Comparison of ENCODE assay signal across 17 cellular contexts in genomic region chr3:32283304-32283703, GRCh38. TPM values are rescaled to one million over a fixed set of nuclear protein-coding genes. Genes with fewer than 3 reads are reported as not detected.
DNase-seq lines count a peak whose midpoint lies in the region; ATAC-seq and TF ChIP-seq lines count a peak whose summit lies in the region.
"Had no signal": no experiment of that assay in that cellular context is flagged by ENCODE, and none has a peak within 500 bp of the region (broad histone marks: within the 10 kb centered on the region; RNA-seq: fewer than 3 reads in every experiment).

No MANE protein-coding gene starts in this region.

- TF ChIP-seq CTCF in GM23338 (conservative IDR thresholded peaks at IDR 0.05; ENCODE audit: low read depth in 2 of 2) = no peak
- TF ChIP-seq CTCF in activated B cell treated with CpG ODN at 0.5 μM for 24 hours (IDR thresholded peaks at IDR 0.05) = no peak
- TF ChIP-seq CTCF in psoas muscle (IDR thresholded peaks at IDR 0.05) = no peak
- TF ChIP-seq CTCF in colonic mucosa (IDR thresholded peaks at IDR 0.05) = no peak
- no peak for TF ChIP-seq CTCF in RWPE1 (conservative IDR thresholded peaks at IDR 0.05; ENCODE audit: low read depth)

- H3K27ac ChIP-seq in GM23338 (ENCODE audit: low read depth) (no peak overlapping the region), right cardiac atrium (ENCODE audit: low read length) (peak overlapping the region; percentile 39), psoas muscle (no peak overlapping the region), colonic mucosa (no peak overlapping the region), aorta (ENCODE audit: low read depth in 1 of 2, low read length in 2 of 2) (no peak overlapping the region), RWPE1 (no peak overlapping the region)
- H3K27ac ChIP-seq: foreskin keratinocyte, pancreas had no signal

- no peak overlapping the region for H3K4me3 ChIP-seq in GM23338
- no peak overlapping the region for H3K4me3 ChIP-seq in right cardiac atrium (ENCODE audit: low read length)
- H3K4me3 ChIP-seq in psoas muscle = no peak overlapping the region
- no peak overlapping the region for H3K4me3 ChIP-seq in colonic mucosa
- no peak overlapping the region for H3K4me3 ChIP-seq in aorta (ENCODE audit: low read length in 2 of 2)
- H3K4me3 ChIP-seq: mucosa of descending colon, pancreas had no signal

- no peak overlapping the region for H2AFZ ChIP-seq in GM23338

- H3K36me3 ChIP-seq in GM23338 (ENCODE audit: insufficient read depth) (no peaks in the 10 kb centered on the region), psoas muscle (ENCODE audit: insufficient read depth in 1 of 2, low read depth in 1 of 2) (no peaks in the 10 kb centered on the region), colonic mucosa (no peaks in the 10 kb centered on the region), aorta (ENCODE audit: control insufficient read depth in 1 of 2, insufficient read depth in 2 of 2, low read length in 1 of 2) (no peaks in the 10 kb centered on the region)
- H3K36me3 ChIP-seq: pancreas had no signal

- H3K4me1 ChIP-seq in GM23338 (ENCODE audit: insufficient read depth) (no peaks in the 10 kb centered on the region), right cardiac atrium (ENCODE audit: control insufficient read depth, insufficient read depth, low read length) (peaks cover 2% of the 10 kb centered on the region), psoas muscle (no peaks in the 10 kb centered on the region), colonic mucosa (no peaks in the 10 kb centered on the region), aorta (ENCODE audit: control insufficient read depth in 1 of 2, insufficient read depth in 2 of 2, low read length in 2 of 2) (no peaks in the 10 kb centered on the region)
- H3K4me1 ChIP-seq: foreskin keratinocyte had no signal

- H3F3A ChIP-seq in GM23338 (replicated peaks; ENCODE audit: low read depth) = no peaks in the 10 kb centered on the region

- peaks cover 5% of the 10 kb centered on the region; the same call in 2 of the 3 replicates for H3K4me1 Mint-ChIP-seq in GM23338
- peaks cover 27% of the 10 kb centered on the region for H3K4me1 Mint-ChIP-seq in activated B cell treated with CpG ODN at 0.5 μM for 24 hours

- no peaks in the 10 kb centered on the region for H3K27me3 ChIP-seq in GM23338 (ENCODE audit: insufficient read depth)
- no peaks in the 10 kb centered on the region for H3K27me3 ChIP-seq in right cardiac atrium (ENCODE audit: control insufficient read depth, insufficient read depth)
- H3K27me3 ChIP-seq in psoas muscle (ENCODE audit: insufficient read depth in 3 of 3, low read length in 2 of 3) = no peaks in the 10 kb centered on the region
- H3K27me3 ChIP-seq in colonic mucosa = no peaks in the 10 kb centered on the region
- H3K27me3 ChIP-seq in aorta (ENCODE audit: control insufficient read depth in 1 of 2, insufficient read depth in 2 of 2, low read length in 1 of 2) = no peaks in the 10 kb centered on the region
- H3K27me3 ChIP-seq: foreskin keratinocyte, pancreas had no signal

- H3K79me2 ChIP-seq in GM23338 (replicated peaks; ENCODE audit: insufficient read depth) = peaks cover 6% of the 10 kb centered on the region; the same call in 1 of the 2 replicates

- CTCF ChIA-PET in activated B cell treated with CpG ODN at 0.5 μM for 24 hours (lab: Charles Lee) (interaction anchor here (1.4 kb wide), 1 partner anchor 12 kb away, joined by 3 read pairs; no protein-coding TSS in a partner anchor), RWPE1 (lab: Yijun Ruan, JAX) (no interaction called here)

- H3K9me3 ChIP-seq in right cardiac atrium (ENCODE audit: control insufficient read depth, low read length) (no peaks in the 10 kb centered on the region), psoas muscle (no peaks in the 10 kb centered on the region), colonic mucosa (no peaks in the 10 kb centered on the region), aorta (ENCODE audit: control insufficient read depth, low read length) (no peaks in the 10 kb centered on the region)
- H3K9me3 ChIP-seq: mucosa of descending colon, pancreas had no signal

- DNase-seq in GM23338 (ENCODE audit: low spot score) (peak; percentile 22), activated B cell treated with CpG ODN at 0.5 μM for 24 hours (no peak), right cardiac atrium (peak; percentile 64 to 81 (median 78)), psoas muscle (peak; percentile 23 to 64), colonic mucosa (no peak), aorta (no peak), NCI-H524 treated with DMSO at 0.1 percent for 48 hours (lab: John Stamatoyannopoulos, UW) (no peak), RWPE1 (ENCODE audit: low spot score) (no peak)
- DNase-seq: activated CD4-positive, CD25-positive, alpha-beta regulatory T cell treated with anti-CD3 and anti-CD28 coated beads, Interleukin-2, amount 50 U/mL, for 72 hours; activated naive CD4-positive, alpha-beta T cell treated with Interleukin-2 at 50 U/mL for 16 hours; foreskin keratinocyte; mucosa of descending colon; NCI-H1048; pancreas; SHP77; substantia nigra had no signal

- H3K27me3 Mint-ChIP-seq in GM23338 (ENCODE audit: insufficient read depth, low read depth, poor library complexity) (no peaks in the 10 kb centered on the region), activated B cell treated with CpG ODN at 0.5 μM for 24 hours (peaks cover 3% of the 10 kb centered on the region)

- H3K9me2 ChIP-seq in GM23338 (ENCODE audit: insufficient read depth) = 0 out of 2 replicates have a peak, but pooled peaks cover 8% of the 10 kb centered on the region

- H3K9ac ChIP-seq in colonic mucosa (ENCODE audit: low read depth in 2 of 2, low read length in 2 of 2) = no peak overlapping the region

- 46% methylated on average over 14 of the region's 14 CpGs for WGBS in right cardiac atrium
- WGBS in psoas muscle, 3 donors = 32 to 43% (median 38%) methylated on average over 14 of the region's 14 CpGs
- 78 to 79% methylated on average over 14 of the region's 14 CpGs for WGBS in aorta, 2 donors

- H3K9me3 Mint-ChIP-seq in GM23338 (no peaks in the 10 kb centered on the region), activated B cell treated with CpG ODN at 0.5 μM for 24 hours (no peaks in the 10 kb centered on the region)
- H3K9me3 Mint-ChIP-seq: T-helper 2 cell treated with Interferon-gamma antibody and Interleukin-4, amounts not matched to agents 5 μg/mL and 100 μg/mL, for 36 hours had no signal

- no peaks in the 10 kb centered on the region for H4K20me1 ChIP-seq in GM23338 (replicated peaks; ENCODE audit: insufficient read depth)

- intact Hi-C loops in activated B cell treated with CpG ODN at 0.5 μM for 24 hours (cut with micrococcal nuclease) = loop anchor here (5.0 kb wide), 1 partner anchor 46 kb away; the partner anchor contains the start of gene CMTM8
- intact Hi-C loops in right cardiac atrium (cut with DNase I) = loop anchor here in 1 of 4 donors (5.0 kb wide), 1 partner anchor 46 kb away; the partner anchor contains the start of gene CMTM8
- intact Hi-C loops in psoas muscle (cut with DNase I) = no loop called here
- intact Hi-C loops in colonic mucosa (cut with DNase I) = no loop called here
- intact Hi-C loops in aorta (cut with DNase I) = no loop called here

- peak overlapping the region; percentile 37; the same call in 1 of the 2 replicates for H3K27ac Mint-ChIP-seq in GM23338
- no peak overlapping the region for H3K27ac Mint-ChIP-seq in activated B cell treated with CpG ODN at 0.5 μM for 24 hours
- H3K27ac Mint-ChIP-seq: T-helper 2 cell treated with Interferon-gamma antibody and Interleukin-4, amounts not matched to agents 5 μg/mL and 100 μg/mL, for 36 hours had no signal

- peak; percentile 61 for ATAC-seq in GM23338
- peak; percentile 91 for ATAC-seq in activated B cell treated with CpG ODN at 0.5 μM for 24 hours (ENCODE audit: low read depth)
- ATAC-seq in right cardiac atrium = peak; percentile 74
- ATAC-seq in psoas muscle = no peak
- ATAC-seq in aorta (ENCODE audit: low FRiP score) = no peak
- ATAC-seq: foreskin keratinocyte, mucosa of descending colon, pancreas had no signal

- no peaks in the 10 kb centered on the region for H3K36me3 Mint-ChIP-seq in GM23338 (ENCODE audit: low read depth)
- H3K36me3 Mint-ChIP-seq in activated B cell treated with CpG ODN at 0.5 μM for 24 hours (ENCODE audit: low read depth) = no peaks in the 10 kb centered on the region

- POLR2A ChIA-PET in activated B cell treated with CpG ODN at 0.5 μM for 24 hours (lab: Charles Lee) = no interaction called here
- POLR2A ChIA-PET in RWPE1 (lab: Yijun Ruan, JAX; ENCODE audit: low non-redundant PET) = no interaction called here

- no peak overlapping the region for H3K4me3 Mint-ChIP-seq in GM23338
- no peak overlapping the region for H3K4me3 Mint-ChIP-seq in activated B cell treated with CpG ODN at 0.5 μM for 24 hours
- H3K4me3 Mint-ChIP-seq: T-helper 2 cell treated with Interferon-gamma antibody and Interleukin-4, amounts not matched to agents 5 μg/mL and 100 μg/mL, for 36 hours had no signal

- no peak overlapping the region for H3K4me2 ChIP-seq in GM23338

TF ChIP-seq in GM23338, 12 proteins besides CTCF, POLR2A, EP300 and RAD21:
- TF ChIP-seq JUNB (IDR thresholded peaks at IDR 0.05; ENCODE audit: unreplicated experiment) (no peak), STAT1 (IDR thresholded peaks at IDR 0.05; ENCODE audit: unreplicated experiment) (no peak)

RNA-seq across cellular contexts. Expression of gene CMTM8, which starts 44.8 kb away (rescaled TPM):
- 14.3 and 24.5 TPM in 2 replicates for total RNA-seq in GM23338 (2014; rRNA removed; shearing (Covaris generic))
- polyA plus RNA-seq in GM23338 (2016; fragmentation: Nextera tagmentation; extraction: Ambion mirVana) (19.9 and 22.2 TPM in 2 replicates), right cardiac atrium (7.1 TPM), psoas muscle (1 to 10 TPM; 1.5 to 4.0 (median 2.0) TPM), aorta (1 to 10 TPM in 1 of 2 donors, under 1 TPM in 1; 0.63 to 1.8 TPM)
- total RNA-seq in activated B cell treated with CpG ODN at 0.5 μM for 24 hours (0.24 TPM in 1 of 2 replicates, not detected in the other), right cardiac atrium (1 to 10 TPM; 4.6 to 6.2 (median 5.2) TPM), psoas muscle (1 to 10 TPM in 3 of 4 donors, under 1 TPM in 1; 0.97 to 4.2 (median 2.1) TPM), colonic mucosa (10 to 100 TPM; 11.7 to 14.2 TPM), aorta (1 to 10 TPM; 2.9 to 6.8 TPM)

Comparison
In these comparisons a context has a peak if more than half of its experiments do, and no peak if none do; other contexts are left out.
1. ATAC-seq: peak in GM23338 (single experiment), activated B cell treated with CpG ODN at 0.5 μM for 24 hours (single experiment) and right cardiac atrium (2 of 2); none in psoas muscle (0 of 4) and aorta (single experiment).
2. DNase-seq: peak in GM23338 (single experiment), right cardiac atrium (3 of 3) and psoas muscle (2 of 2); none in activated B cell treated with CpG ODN at 0.5 μM for 24 hours (single experiment), colonic mucosa (single experiment), aorta (0 of 2), NCI-H524 treated with DMSO at 0.1 percent for 48 hours (single experiment) and RWPE1 (single experiment).